8 cellular contexts compared by ENCODE assay signal in genomic region chrX:73943900-73944581, GRCh38.
A peak's percentile ranks its signal among the peaks of the same experiment; 100 is the strongest.
DNase-seq lines count a peak whose midpoint lies in the region; ATAC-seq, FAIRE-seq and TF ChIP-seq lines count a peak whose summit lies in the region.

No MANE protein-coding gene starts in this region.

- peaks cover 2% of the 10 kb centered on the region for H3K36me3 Mint-ChIP-seq in astrocyte (ENCODE audit: low read depth, unreplicated experiment)

- peak; percentile 81 for FAIRE-seq in astrocyte (lab: Jason Lieb, UNC)

- H3K4me1 ChIP-seq in astrocyte (ENCODE audit: insufficient read depth, low read length) (peaks cover 3% of the 10 kb centered on the region), hepatocyte (ENCODE audit: insufficient read depth) (peaks cover 15% of the 10 kb centered on the region)

- ATAC-seq in GM18499 (IDR thresholded peaks at IDR 0.05; ENCODE audit: insufficient read depth, unreplicated experiment) (peak; percentile 97), HG02885 (IDR thresholded peaks at IDR 0.05; ENCODE audit: poor library complexity, unreplicated experiment) (peak; percentile 99)

- no peaks in the 10 kb centered on the region for H3K27me3 Mint-ChIP-seq in astrocyte (ENCODE audit: low read depth, unreplicated experiment)

- H3K9me2 ChIP-seq in hepatocyte (replicated peaks; ENCODE audit: insufficient read depth), result no peaks in the 10 kb centered on the region

- H3K4me1 Mint-ChIP-seq in astrocyte (ENCODE audit: low read depth, unreplicated experiment), result no peaks in the 10 kb centered on the region

- no peaks in the 10 kb centered on the region for H3K9me3 ChIP-seq in astrocyte (ENCODE audit: insufficient read depth, low read depth, low read length)
- H3K9me3 ChIP-seq in hepatocyte (ENCODE audit: low read depth), result no peaks in the 10 kb centered on the region

- H3K4me2 ChIP-seq in astrocyte (ENCODE audit: low read length) (peak overlapping the region; percentile 86), hepatocyte (peak overlapping the region; percentile 82)

- H3K4me3 ChIP-seq in astrocyte (ENCODE audit: insufficient read depth, low read depth, low read length) (peak overlapping the region; percentile 99), hepatocyte (peak overlapping the region; percentile 93)

- H3K79me2 ChIP-seq in astrocyte (ENCODE audit: insufficient read depth, low read length) (peaks cover 50% of the 10 kb centered on the region), hepatocyte (peaks cover 48% of the 10 kb centered on the region)

- TF ChIP-seq CTCF in astrocyte (IDR thresholded peaks at IDR 0.05; ENCODE audit: insufficient read depth, low read depth, low read length) (no peak), hepatocyte (IDR thresholded peaks at IDR 0.05; ENCODE audit: poor library complexity) (no peak)

- DNase-seq in NCI-H1694 (lab: John Stamatoyannopoulos, UW) (peak; percentile 78), T-helper 2 cell (peak; percentile 55 to 93 (median 76)), astrocyte (ENCODE audit: low read depth) (peak; percentile 84), hepatocyte (ENCODE audit: low spot score) (peak; percentile 97), renal cortical epithelial cell (ENCODE audit: low read depth) (peak; percentile 56), cortex of kidney (lab: John Stamatoyannopoulos, UW) (no peak)

- H4K20me1 ChIP-seq in astrocyte (ENCODE audit: insufficient read depth, low read length) (no peaks in the 10 kb centered on the region), hepatocyte (ENCODE audit: insufficient read depth, poor library complexity, severe bottlenecking) (no peaks in the 10 kb centered on the region)

- no peaks in the 10 kb centered on the region for H3K9me3 Mint-ChIP-seq in astrocyte (ENCODE audit: unreplicated experiment)

- peak overlapping the region; percentile 87 for H3K27ac Mint-ChIP-seq in astrocyte (ENCODE audit: unreplicated experiment)

- peak overlapping the region; percentile 99 for H3K9ac ChIP-seq in astrocyte (ENCODE audit: low read length)

- H3K36me3 ChIP-seq in astrocyte (ENCODE audit: insufficient read depth, low read length) (peaks cover 3% of the 10 kb centered on the region), hepatocyte (replicated peaks; ENCODE audit: insufficient read depth, low read depth) (no peaks in the 10 kb centered on the region)

- H3K27ac ChIP-seq in astrocyte (ENCODE audit: low read depth, low read length), result peak overlapping the region; percentile 96
- H3K27ac ChIP-seq in hepatocyte, result peak overlapping the region; percentile 97

- no peaks in the 10 kb centered on the region for H3K27me3 ChIP-seq in astrocyte (ENCODE audit: insufficient read depth, low read length)
- H3K27me3 ChIP-seq in hepatocyte, result no peaks in the 10 kb centered on the region

- H2AFZ ChIP-seq in astrocyte (ENCODE audit: low read depth, low read length) (peak overlapping the region; percentile 94), hepatocyte (peak overlapping the region; percentile 83)

- H3K4me3 Mint-ChIP-seq in astrocyte (ENCODE audit: unreplicated experiment), result peak overlapping the region; percentile 87

- WGBS in hepatocyte (ENCODE audit: low lambda C conversion rate, missing lambda C conversion rate), result 4% methylated on average over 35 of the region's 35 CpGs
